9 cellular contexts compared by ENCODE assay signal in the genomic region with DNA sequence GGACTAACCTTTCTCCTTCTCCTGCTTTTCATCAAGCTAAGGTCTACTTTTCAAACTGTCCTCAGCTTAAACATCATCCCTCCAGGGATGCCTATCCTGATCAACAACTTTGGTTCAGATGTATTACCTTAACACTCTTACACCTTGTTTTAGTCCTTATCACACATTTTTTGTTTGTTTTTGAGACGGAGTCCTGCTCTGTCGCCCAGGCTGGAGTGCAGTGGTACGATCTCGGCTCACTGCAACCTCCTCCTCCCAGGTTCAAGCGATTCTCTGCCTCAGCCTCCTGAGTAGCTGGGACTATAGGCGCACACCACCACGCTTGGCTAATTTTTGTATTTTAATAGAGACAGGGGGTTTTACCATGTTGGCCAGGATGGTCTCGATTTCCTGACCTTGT. TPM values are rescaled to one million over a fixed set of nuclear protein-coding genes. Genes with fewer than 3 reads are reported as not detected.
DNase-seq lines count a peak whose midpoint lies in the region; ATAC-seq and TF ChIP-seq lines count a peak whose summit lies in the region.
"Not testable (repeated sequence)": the region's sequence is repeated elsewhere in the genome, so short reads cannot be mapped to it uniquely, and the experiment has no call there.
"Had no signal": no experiment of that assay in that cellular context is flagged by ENCODE, and none has a peak within 500 bp of the region (broad histone marks: within the 10 kb centered on the region; RNA-seq: fewer than 3 reads in every experiment).

No MANE protein-coding gene starts in this region.

- peak overlapping the region; percentile 90 for H3K4me2 ChIP-seq in HCT116 (ENCODE audit: low read length)
- peak overlapping the region; percentile 95 for H3K4me2 ChIP-seq in smooth muscle cell

- not testable (repeated sequence) for H4K20me1 ChIP-seq in HCT116 (ENCODE audit: insufficient read depth); smooth muscle cell (ENCODE audit: low read depth)

- not testable (repeated sequence) for H3K27ac ChIP-seq in HCT116 (ENCODE audit: low read depth, low read length); coronary artery; left ventricle myocardium inferior (replicated peaks); smooth muscle cell (ENCODE audit: low read depth)
- H3K27ac ChIP-seq in RWPE1, result peak overlapping the region; percentile 52
- H3K27ac ChIP-seq in naive thymus-derived CD4-positive, alpha-beta T cell (ENCODE audit: low read depth, low read length), result peak overlapping the region; percentile 78

- intact Hi-C loops in HCT116 (cut with micrococcal nuclease); left ventricle myocardium inferior (cut with micrococcal nuclease); naive thymus-derived CD4-positive, alpha-beta T cell (cut with micrococcal nuclease): not testable (repeated sequence)

- BruUV-seq in HCT116 (replicated peaks; lab: Mats Ljungman, UMichigan), result not testable (repeated sequence)

- H3K9me2 ChIP-seq in HCT116 (ENCODE audit: insufficient read depth), result not testable (repeated sequence)

- not testable (repeated sequence) for ATAC-seq in HCT116; activated T-helper 17 cell treated with anti-CD3 and anti-CD28 coated beads, Interleukin-2, amount 50 U/mL, for 72 hours (replicated peaks); naive thymus-derived CD4-positive, alpha-beta T cell

- H3K36me3 Mint-ChIP-seq in activated T-helper 17 cell treated with anti-CD3 and anti-CD28 coated beads, Interleukin-2, amount 50 U/mL, for 72 hours (ENCODE audit: low read depth), result peaks cover 36% of the 10 kb centered on the region
- H3K36me3 Mint-ChIP-seq in naive thymus-derived CD4-positive, alpha-beta T cell, result peaks cover 5 to 16% (median 13%) of the 10 kb centered on the region in 5 donors

- WGBS in smooth muscle cell (ENCODE audit: low lambda C conversion rate), result 89% methylated on average over 8 of the region's 8 CpGs

- H3K9me3 Mint-ChIP-seq in activated T-helper 17 cell treated with anti-CD3 and anti-CD28 coated beads, Interleukin-2, amount 50 U/mL, for 72 hours; naive thymus-derived CD4-positive, alpha-beta T cell: not testable (repeated sequence)

- peaks cover 12% of the 10 kb centered on the region for H3K4me1 Mint-ChIP-seq in activated T-helper 17 cell treated with anti-CD3 and anti-CD28 coated beads, Interleukin-2, amount 50 U/mL, for 72 hours
- H3K4me1 Mint-ChIP-seq in naive thymus-derived CD4-positive, alpha-beta T cell, result peaks cover 23 to 47% (median 35%) of the 10 kb centered on the region in 7 donors

- POLR2A ChIA-PET in HCT116 (lab: Charles Lee); RWPE1 (lab: Yijun Ruan, JAX; ENCODE audit: low non-redundant PET): not testable (repeated sequence)
- POLR2A ChIA-PET in naive thymus-derived CD4-positive, alpha-beta T cell (lab: Charles Lee), result interaction anchor here (0.7 to 2.7 kb wide), 7 partner anchors 10 to 1345 kb away, joined by 3 to 33 read pairs (median 6); a partner anchor contains a TSS

- RAD21 ChIA-PET in HCT116 (lab: Charles Lee; ENCODE audit: low non-redundant PET in 1 of 2, low total read pairs in 2 of 2, uncharacterized antibody in 2 of 2, unreplicated experiment in 2 of 2), result not testable (repeated sequence)

- H3K9ac ChIP-seq in HCT116 (ENCODE audit: low read length) (peak overlapping the region; percentile 84), smooth muscle cell (ENCODE audit: low read depth) (peak overlapping the region; percentile 86)

- H3K79me2 ChIP-seq in HCT116 (ENCODE audit: insufficient read depth, low read length) (peaks cover 47% of the 10 kb centered on the region), smooth muscle cell (ENCODE audit: low read depth) (peaks cover 35% of the 10 kb centered on the region)

- H3K4me3 ChIP-seq in AG09309 (ENCODE audit: control insufficient read depth, low read depth, low read length), result peak overlapping the region; percentile 83
- peak overlapping the region; percentile 83 to 85 for H3K4me3 ChIP-seq in HCT116 (replicated peaks in 1 of 2; ENCODE audit: low read depth in 1 of 2, low read length in 2 of 2)
- peak overlapping the region; percentile 85 for H3K4me3 ChIP-seq in coronary artery
- peak overlapping the region; percentile 87 for H3K4me3 ChIP-seq in left ventricle myocardium inferior
- H3K4me3 ChIP-seq in naive thymus-derived CD4-positive, alpha-beta T cell (ENCODE audit: low read length), result not testable (repeated sequence)
- H3K4me3 ChIP-seq in smooth muscle cell, result peak overlapping the region; percentile 99

- H3K36me3 ChIP-seq in HCT116 (ENCODE audit: control insufficient read depth in 1 of 2, insufficient read depth in 2 of 2, low read length in 2 of 2), result peaks cover 15 to 18% of the 10 kb centered on the region in 2 experiments; a peak in 3 of 4 replicates
- peaks cover 24% of the 10 kb centered on the region for H3K36me3 ChIP-seq in left ventricle myocardium inferior
- H3K36me3 ChIP-seq in naive thymus-derived CD4-positive, alpha-beta T cell (ENCODE audit: control insufficient read depth in 2 of 3, insufficient read depth in 3 of 3, low read length in 3 of 3), result peaks cover 3 to 24% (median 12%) of the 10 kb centered on the region in 3 experiments
- not testable (repeated sequence) for H3K36me3 ChIP-seq in smooth muscle cell (ENCODE audit: low read depth)

- not testable (repeated sequence) for H3F3A ChIP-seq in smooth muscle cell (ENCODE audit: low read depth)

- CTCF ChIA-PET in HCT116 (lab: Charles Lee); RWPE1 (lab: Yijun Ruan, JAX); naive thymus-derived CD4-positive, alpha-beta T cell (lab: Charles Lee): not testable (repeated sequence)

- TF ChIP-seq RAD21 in HCT116 (IDR thresholded peaks at IDR 0.05; ENCODE audit: low read depth), result not testable (repeated sequence)

- not testable (repeated sequence) for H3K27me3 ChIP-seq in HCT116 (ENCODE audit: insufficient read depth, low read length); left ventricle myocardium inferior (ENCODE audit: low read depth); naive thymus-derived CD4-positive, alpha-beta T cell (ENCODE audit: control insufficient read depth in 2 of 2, insufficient read depth in 2 of 2, low read length in 2 of 2); smooth muscle cell (ENCODE audit: low read depth)

- H3K4me1 ChIP-seq in HCT116 (ENCODE audit: control insufficient read depth in 1 of 2, insufficient read depth in 2 of 2, low read length in 2 of 2) (peaks cover 12 to 21% of the 10 kb centered on the region in 2 experiments), left ventricle myocardium inferior (peaks cover 32% of the 10 kb centered on the region)
- peaks cover 16% of the 10 kb centered on the region in 2 donors for H3K4me1 ChIP-seq in naive thymus-derived CD4-positive, alpha-beta T cell (ENCODE audit: control insufficient read depth in 2 of 2, insufficient read depth in 2 of 2, low read length in 2 of 2)
- H3K4me1 ChIP-seq in smooth muscle cell (ENCODE audit: low read depth), result not testable (repeated sequence)

- peak overlapping the region; percentile 100 for H3K4me3 Mint-ChIP-seq in activated T-helper 17 cell treated with anti-CD3 and anti-CD28 coated beads, Interleukin-2, amount 50 U/mL, for 72 hours
- H3K4me3 Mint-ChIP-seq in naive thymus-derived CD4-positive, alpha-beta T cell, result peak overlapping the region; percentile 91 to 99 (median 98)

- not testable (repeated sequence) for H2AFZ ChIP-seq in HCT116 (ENCODE audit: low read depth, low read length, poor library complexity, severe bottlenecking); smooth muscle cell (ENCODE audit: low read depth)

- DNase-seq in AG09309 (ENCODE audit: low read depth); HCT116 (ENCODE audit: low read depth, low spot score); RWPE1 (ENCODE audit: low spot score); coronary artery (ENCODE audit: low spot score); left ventricle myocardium inferior; naive thymus-derived CD4-positive, alpha-beta T cell; smooth muscle cell (lab: John Stamatoyannopoulos, UW; ENCODE audit: unreplicated experiment): not testable (repeated sequence)

- H3K27me3 Mint-ChIP-seq in activated T-helper 17 cell treated with anti-CD3 and anti-CD28 coated beads, Interleukin-2, amount 50 U/mL, for 72 hours; naive thymus-derived CD4-positive, alpha-beta T cell: not testable (repeated sequence)

- TF ChIP-seq POLR2A in HCT116 (IDR thresholded peaks at IDR 0.05; ENCODE audit: borderline replicate concordance, extremely low read depth, insufficient read depth, insufficient read length), result not testable (repeated sequence)

- not testable (repeated sequence) for H3K9me3 ChIP-seq in HCT116 (ENCODE audit: control insufficient read depth in 1 of 2, insufficient read depth in 1 of 2, low read depth in 1 of 2, low read length in 2 of 2); left ventricle myocardium inferior (replicated peaks); naive thymus-derived CD4-positive, alpha-beta T cell (ENCODE audit: control insufficient read depth in 2 of 3, low read length in 3 of 3); smooth muscle cell (replicated peaks; ENCODE audit: low read depth)

- not testable (repeated sequence) for TF ChIP-seq CTCF in AG09309 (IDR thresholded peaks at IDR 0.05; ENCODE audit: control insufficient read depth, insufficient read depth, low read depth, low read length, missing control alignments); HCT116 (IDR thresholded peaks at IDR 0.05 in 2 of 3, conservative IDR thresholded peaks at IDR 0.05 in 1 of 3; ENCODE audit: borderline replicate concordance in 1 of 3, insufficient read depth in 1 of 3, low read depth in 2 of 3, low read length in 2 of 3); RWPE1 (conservative IDR thresholded peaks at IDR 0.05; ENCODE audit: low read depth); coronary artery (IDR thresholded peaks at IDR 0.05); left ventricle myocardium inferior (IDR thresholded peaks at IDR 0.05; ENCODE audit: borderline replicate concordance); smooth muscle cell (IDR thresholded peaks at IDR 0.05; ENCODE audit: borderline replicate concordance, insufficient read depth, poor library complexity, severe bottlenecking)

- H3K27ac Mint-ChIP-seq in activated T-helper 17 cell treated with anti-CD3 and anti-CD28 coated beads, Interleukin-2, amount 50 U/mL, for 72 hours, result peak overlapping the region; percentile 100
- H3K27ac Mint-ChIP-seq in naive thymus-derived CD4-positive, alpha-beta T cell, result peak overlapping the region; percentile 51 to 98 (median 96)

RNA-seq across cellular contexts. Expression of a gene that starts 1.3 kb away (rescaled TPM):
- total RNA-seq in HCT116 (2021; ENCODE audit: unreplicated experiment), result 68.9 TPM
- polyA plus RNA-seq in HCT116 (2012), result 47.7 and 57.3 TPM in 2 replicates
- 10 to 100 TPM; 62.2 to 77.9 TPM for total RNA-seq in activated T-helper 17 cell treated with anti-CD3 and anti-CD28 coated beads, Interleukin-2, amount 50 U/mL, for 72 hours
- 40.5 TPM for total RNA-seq in left ventricle myocardium inferior
- total RNA-seq in naive thymus-derived CD4-positive, alpha-beta T cell, result 10 to 100 TPM; 35.1 to 82.0 (median 63.9) TPM
- polyA plus RNA-seq in naive thymus-derived CD4-positive, alpha-beta T cell, result 10 to 100 TPM; 63.4 to 85.3 TPM
- 35.0 and 44.9 TPM in 2 replicates for total RNA-seq in smooth muscle cell
- 57.9 and 74.1 TPM in 2 replicates for polyA plus RNA-seq in smooth muscle cell

RNA-seq across cellular contexts. Expression of a gene that starts 9.7 kb away (rescaled TPM):
- total RNA-seq in HCT116 (2021; ENCODE audit: unreplicated experiment), result 75.4 TPM
- polyA plus RNA-seq in HCT116 (2012), result 52.8 and 55.0 TPM in 2 replicates
- 10 to 100 TPM; 72.2 to 80.7 TPM for total RNA-seq in activated T-helper 17 cell treated with anti-CD3 and anti-CD28 coated beads, Interleukin-2, amount 50 U/mL, for 72 hours
- total RNA-seq in left ventricle myocardium inferior, result 28.5 TPM
- total RNA-seq in naive thymus-derived CD4-positive, alpha-beta T cell, result 10 to 100 TPM; 56.9 to 76.5 (median 59.5) TPM
- 10 to 100 TPM; 11.7 to 23.1 TPM for polyA plus RNA-seq in naive thymus-derived CD4-positive, alpha-beta T cell
- total RNA-seq in smooth muscle cell, result 54.6 and 78.2 TPM in 2 replicates
- polyA plus RNA-seq in smooth muscle cell, result 24.1 and 25.8 TPM in 2 replicates

RNA-seq across cellular contexts. Expression of a gene that starts 12.9 kb away (rescaled TPM):
- 1.8 TPM for total RNA-seq in HCT116 (2021; ENCODE audit: unreplicated experiment)
- polyA plus RNA-seq in HCT116 (2012), result 0.51 and 1.3 TPM in 2 replicates
- total RNA-seq in activated T-helper 17 cell treated with anti-CD3 and anti-CD28 coated beads, Interleukin-2, amount 50 U/mL, for 72 hours, result 1 to 10 TPM in 1 of 2 donors, under 1 TPM in 1; 0.82 to 1.5 TPM
- total RNA-seq in left ventricle myocardium inferior, result not detected
- 1 to 10 TPM; 2.5 to 5.4 (median 4.4) TPM for total RNA-seq in naive thymus-derived CD4-positive, alpha-beta T cell
- under 1 TPM in 1 of 2 donors, not detected in 1; 0.73 TPM for polyA plus RNA-seq in naive thymus-derived CD4-positive, alpha-beta T cell
- not detected in 2 replicates for total RNA-seq in smooth muscle cell
- polyA plus RNA-seq in smooth muscle cell, result 0.37 TPM in 1 of 2 replicates, not detected in the other
- total RNA-seq: left cardiac atrium had no signal

RNA-seq across cellular contexts. Expression of a gene that starts 22.7 kb away (rescaled TPM):
- total RNA-seq in HCT116 (2021; ENCODE audit: unreplicated experiment) (34.1 TPM), left ventricle myocardium inferior (19.4 TPM), smooth muscle cell (49.7 and 58.6 TPM in 2 replicates)
- polyA plus RNA-seq in HCT116 (2012), result 28.2 and 40.0 TPM in 2 replicates
- 10 to 100 TPM; 55.3 to 69.4 TPM for total RNA-seq in activated T-helper 17 cell treated with anti-CD3 and anti-CD28 coated beads, Interleukin-2, amount 50 U/mL, for 72 hours
- total RNA-seq in naive thymus-derived CD4-positive, alpha-beta T cell, result 10 to 100 TPM; 37.1 to 73.1 (median 57.1) TPM
- 10 to 100 TPM; 68.1 to 72.3 TPM for polyA plus RNA-seq in naive thymus-derived CD4-positive, alpha-beta T cell
- polyA plus RNA-seq in smooth muscle cell, result 94.8 and 105 TPM in 2 replicates

RNA-seq across cellular contexts. Expression of a gene that starts 23.0 kb away (rescaled TPM):
- total RNA-seq in HCT116 (2021; ENCODE audit: unreplicated experiment) (5.0 TPM), left ventricle myocardium inferior (12.0 TPM), smooth muscle cell (9.7 and 17.8 TPM in 2 replicates)
- polyA plus RNA-seq in HCT116 (2012), result 3.4 and 4.9 TPM in 2 replicates
- total RNA-seq in activated T-helper 17 cell treated with anti-CD3 and anti-CD28 coated beads, Interleukin-2, amount 50 U/mL, for 72 hours, result 10 to 100 TPM in 1 of 2 donors, 1 to 10 TPM in 1; 7.9 to 15.7 TPM
- 1 to 10 TPM; 1.4 to 3.3 (median 2.3) TPM for total RNA-seq in naive thymus-derived CD4-positive, alpha-beta T cell
- under 1 TPM; 0.35 to 0.48 TPM for polyA plus RNA-seq in naive thymus-derived CD4-positive, alpha-beta T cell
- 1.9 and 2.5 TPM in 2 replicates for polyA plus RNA-seq in smooth muscle cell
